In the genomic region with DNA sequence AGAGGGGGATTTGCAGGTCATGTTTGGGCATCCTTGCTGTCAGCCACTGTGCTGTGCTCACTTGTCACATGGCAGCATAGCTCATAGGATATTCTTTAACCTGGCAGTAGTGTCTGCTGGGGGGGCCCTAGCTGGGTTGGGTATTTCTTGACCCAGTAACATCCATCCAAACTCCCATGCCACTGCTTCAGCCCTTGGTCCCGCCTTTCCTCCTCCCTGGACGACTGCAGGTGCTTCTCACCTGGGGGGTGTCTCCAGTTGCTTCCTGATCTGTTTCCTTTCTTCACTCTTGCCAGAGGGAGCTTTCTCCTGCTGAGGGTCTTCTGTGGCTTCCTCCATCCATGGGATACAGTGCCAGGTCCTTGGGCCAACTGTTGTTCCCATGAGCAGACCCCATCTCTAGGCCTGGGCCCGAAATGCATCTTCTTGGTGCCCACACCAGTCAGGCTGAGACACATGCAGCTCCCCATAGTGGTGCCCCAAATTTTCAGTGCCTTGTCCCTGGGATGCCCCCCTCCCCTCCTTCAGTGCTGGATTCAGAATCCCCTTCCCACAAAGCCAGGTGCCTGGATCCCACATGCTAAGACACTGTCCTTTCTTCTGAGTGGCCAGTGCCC, we compare ENCODE assay signal across 28 cellular contexts. TPM values are rescaled to one million over a fixed set of nuclear protein-coding genes. Genes with fewer than 3 reads are reported as not detected.
"Had no signal": no experiment of that assay in that cellular context is flagged by ENCODE, and none has a peak within 500 bp of the region (broad histone marks: within the 10 kb centered on the region; RNA-seq: fewer than 3 reads in every experiment).

No MANE protein-coding gene starts in this region.

- H3K27ac ChIP-seq: brain microvascular endothelial cell, cardiac muscle cell, SK-N-MC, WERI-Rb-1 had no signal

- H3K36me3 ChIP-seq: brain microvascular endothelial cell, cardiac muscle cell had no signal

- H3K4me1 Mint-ChIP-seq: activated CD4-positive, alpha-beta memory T cell treated with anti-CD3 and anti-CD28 coated beads, Interleukin-2, amount 10 ng/mL, durations not matched to agents 7 days and 5 days; activated CD4-positive, alpha-beta T cell treated with anti-CD3 and anti-CD28 coated beads for 36 hours had no signal

- H3K4me3 Mint-ChIP-seq: activated CD4-positive, alpha-beta memory T cell treated with anti-CD3 and anti-CD28 coated beads, Interleukin-2, amount 10 ng/mL, durations not matched to agents 7 days and 5 days; activated CD4-positive, alpha-beta T cell treated with anti-CD3 and anti-CD28 coated beads for 36 hours; activated naive CD8-positive, alpha-beta T cell; activated T-cell treated with anti-CD3 and anti-CD28 coated beads, Interleukin-2, amount 50 U/mL, for 4 hours; T-cell had no signal

- ATAC-seq: activated CD4-positive, alpha-beta T cell treated with anti-CD3 and anti-CD28 coated beads for 36 hours; activated T-cell treated with anti-CD3 and anti-CD28 coated beads, Interleukin-2, amount 50 U/mL, for 4 hours; K562; Panc1; Right ventricle myocardium inferior; T-cell had no signal

- H3K27me3 ChIP-seq: brain microvascular endothelial cell, cardiac muscle cell had no signal

- DNase-seq: activated CD4-positive, alpha-beta memory T cell treated with anti-CD3 and anti-CD28 coated beads, Interleukin-2, amount 10 ng/mL, durations not matched to agents 7 days and 5 days; activated CD4-positive, alpha-beta T cell treated with anti-CD3 and anti-CD28 coated beads for 36 hours; activated CD4-positive, alpha-beta T cell treated with anti-CD3 and anti-CD28 coated beads, Interleukin-2, amount 50 U/mL, for 1 hour; activated effector memory CD4-positive, alpha-beta T cell treated with anti-CD3 and anti-CD28 coated beads, Interleukin-2, amount 50 U/mL, for 16 hours; activated naive CD4-positive, alpha-beta T cell treated with Interleukin-2 at 50 U/mL for 16 hours; activated T-cell treated with anti-CD3 and anti-CD28 coated beads, Interleukin-2, amount 50 U/mL, for 4 hours; amygdala; brain microvascular endothelial cell; Karpas-422; MM.1S; NCI-H1105; NCI-H1436; NCI-H1694 treated with DMSO at 0.1 percent for 48 hours; NCI-H2029 treated with DMSO at 0.1 percent for 48 hours; NCI-H510A treated with DMSO at 0.1 percent for 48 hours; NK-92 treated with Interleukin-12 subunit alpha and Interleukin-12 subunit beta, amount 100 ng/mL, for 24 hours; OCI-M1; RPMI8226; T-cell; T-helper 2 cell; T1000; WERI-Rb-1 had no signal

- H3K36me3 Mint-ChIP-seq: activated naive CD8-positive, alpha-beta T cell; T-cell had no signal

- H3K27ac Mint-ChIP-seq: activated CD4-positive, alpha-beta memory T cell treated with anti-CD3 and anti-CD28 coated beads, Interleukin-2, amount 10 ng/mL, durations not matched to agents 7 days and 5 days; activated CD4-positive, alpha-beta T cell treated with anti-CD3 and anti-CD28 coated beads for 36 hours; activated naive CD8-positive, alpha-beta T cell; T-cell had no signal

- H3K4me3 ChIP-seq: cardiac muscle cell, K562, SK-N-MC had no signal

- H3K9me3 Mint-ChIP-seq: activated CD4-positive, alpha-beta memory T cell treated with anti-CD3 and anti-CD28 coated beads, Interleukin-2, amount 10 ng/mL, durations not matched to agents 7 days and 5 days; activated T-cell treated with anti-CD3 and anti-CD28 coated beads, Interleukin-2, amount 50 U/mL, for 4 hours; T-cell had no signal

RNA-seq across cellular contexts. Expression of a gene that starts 20.5 kb away (rescaled TPM):
- total RNA-seq: K562 had no signal
